Comparison of ENCODE assay signal across 23 cellular contexts in the genomic region with DNA sequence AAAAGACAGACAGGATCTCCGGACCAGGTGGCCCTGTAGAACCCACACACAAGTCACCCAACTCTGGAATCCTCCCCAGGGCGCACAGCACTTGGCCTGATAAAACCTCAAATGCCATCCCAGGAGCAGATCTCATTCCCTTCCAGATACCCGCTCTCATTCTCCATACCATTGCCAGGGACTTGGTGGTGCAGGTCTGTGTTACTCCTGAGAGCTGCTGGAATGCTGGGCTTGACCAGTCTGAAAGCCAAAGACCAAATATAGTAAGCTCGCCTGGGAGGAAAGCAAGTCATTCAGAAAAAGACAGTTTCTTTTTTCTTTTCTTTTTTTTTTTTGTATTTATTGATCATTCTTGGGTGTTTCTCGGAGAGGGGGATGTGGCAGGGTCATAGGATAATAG. TPM values are rescaled to one million over a fixed set of nuclear protein-coding genes. Genes with fewer than 3 reads are reported as not detected.
DNase-seq lines count a peak whose midpoint lies in the region; ATAC-seq and TF ChIP-seq lines count a peak whose summit lies in the region.
"Had no signal": no experiment of that assay in that cellular context is flagged by ENCODE, and none has a peak within 500 bp of the region (broad histone marks: within the 10 kb centered on the region; RNA-seq: fewer than 3 reads in every experiment).

No MANE protein-coding gene starts in this region.

- H3K4me3 Mint-ChIP-seq in Caco-2 (ENCODE audit: unreplicated experiment): no peak overlapping the region
- no peak overlapping the region for H3K4me3 Mint-ChIP-seq in H9
- peak overlapping the region; percentile 31 for H3K4me3 Mint-ChIP-seq in progenitor cell of endocrine pancreas (ENCODE audit: low read depth)
- H3K4me3 Mint-ChIP-seq in naive thymus-derived CD8-positive, alpha-beta T cell: no peak overlapping the region
- H3K4me3 Mint-ChIP-seq: CD14-positive monocyte; CD4-positive, alpha-beta T cell; CD8-positive, alpha-beta memory T cell had no signal

- CTCF ChIA-PET in Caco-2 (lab: Charles Lee): no interaction called here

- H3K36me3 Mint-ChIP-seq in Caco-2 (ENCODE audit: insufficient read depth, unreplicated experiment): no peaks in the 10 kb centered on the region
- peaks cover 9 to 42% (median 32%) of the 10 kb centered on the region in 3 experiments; a peak in 6 of 7 replicates for H3K36me3 Mint-ChIP-seq in H9 (ENCODE audit: insufficient read depth in 1 of 3, low read depth in 3 of 3)
- peaks cover 23% of the 10 kb centered on the region for H3K36me3 Mint-ChIP-seq in progenitor cell of endocrine pancreas (ENCODE audit: insufficient read depth)
- peaks cover 8 to 65% (median 13%) of the 10 kb centered on the region in 3 donors for H3K36me3 Mint-ChIP-seq in naive thymus-derived CD8-positive, alpha-beta T cell

- H3K27me3 Mint-ChIP-seq in Caco-2 (ENCODE audit: insufficient read depth, unreplicated experiment) (no peaks in the 10 kb centered on the region), H9 (ENCODE audit: low read depth) (no peaks in the 10 kb centered on the region), progenitor cell of endocrine pancreas (no peaks in the 10 kb centered on the region)
- no peaks in the 10 kb centered on the region for H3K27me3 Mint-ChIP-seq in naive thymus-derived CD8-positive, alpha-beta T cell
- H3K27me3 Mint-ChIP-seq: CD4-positive, alpha-beta T cell; CD8-positive, alpha-beta memory T cell had no signal

- H3K27ac Mint-ChIP-seq in Caco-2 (ENCODE audit: unreplicated experiment): peak overlapping the region; percentile 60
- H3K27ac Mint-ChIP-seq in H9: no peak overlapping the region
- peak overlapping the region; percentile 92 for H3K27ac Mint-ChIP-seq in progenitor cell of endocrine pancreas
- peak overlapping the region in 1 of 10 donors; percentile 4 for H3K27ac Mint-ChIP-seq in naive thymus-derived CD8-positive, alpha-beta T cell
- H3K27ac Mint-ChIP-seq: CD14-positive monocyte; CD4-positive, alpha-beta T cell had no signal

- no peak for DNase-seq in Caco-2
- DNase-seq in H9: peak; percentile 16
- no peak for DNase-seq in left lung
- DNase-seq in progenitor cell of endocrine pancreas (ENCODE audit: low spot score, unreplicated experiment): no peak
- no peak for DNase-seq in stimulated activated CD4-positive, alpha-beta T cell treated with anti-CD3 and anti-CD28 coated beads, Interleukin-12 subunit alpha, Interleukin-12 subunit beta, amount 100 ng/mL, for 4 hours
- DNase-seq in naive thymus-derived CD8-positive, alpha-beta T cell: no peak
- DNase-seq: 8988T; ACHN; AML-193; BE2C; Calu3; CD4-positive, alpha-beta T cell; CD8-positive, alpha-beta memory T cell; DMS79; EL; GDM1; GOT3; HCEC 1CT had no signal

- H3K27me3 ChIP-seq in Caco-2 (replicated peaks; ENCODE audit: control insufficient read depth, insufficient read depth, low read length): no peaks in the 10 kb centered on the region
- no peaks in the 10 kb centered on the region for H3K27me3 ChIP-seq in H9 (ENCODE audit: insufficient read depth, low read length)
- no peaks in the 10 kb centered on the region for H3K27me3 ChIP-seq in left lung
- H3K27me3 ChIP-seq: BE2C; BLaER1 treated with 17β-estradiol and CSF1 and Interleukin-3, amounts not matched to agents 10 nM and 100 nM had no signal

- no peak overlapping the region for H4K5ac ChIP-seq in H9 (ENCODE audit: insufficient read length, low read depth, low read length)

- H3K4me1 ChIP-seq in Caco-2: peaks cover 18% of the 10 kb centered on the region
- H3K4me1 ChIP-seq in H9 (ENCODE audit: insufficient read depth, low read length): no peaks in the 10 kb centered on the region
- H3K4me1 ChIP-seq in left lung: no peaks in the 10 kb centered on the region
- H3K4me1 ChIP-seq: A549; BE2C; BLaER1 treated with 17β-estradiol and CSF1 and Interleukin-3, amounts not matched to agents 10 nM and 100 nM had no signal

- ATAC-seq in left lung (peak; percentile 73), GM18505 (IDR thresholded peaks at IDR 0.05; ENCODE audit: unreplicated experiment) (no peak)
- ATAC-seq in naive thymus-derived CD8-positive, alpha-beta T cell: no peak
- ATAC-seq: A549, GM12878 had no signal

- no peak overlapping the region for H4K91ac ChIP-seq in H9 (ENCODE audit: insufficient read length, low read depth, low read length)

- no peak overlapping the region for H4K8ac ChIP-seq in H9 (replicated peaks; ENCODE audit: insufficient read length, low read depth, low read length)

- intact Hi-C loops in Caco-2 (cut with micrococcal nuclease; ENCODE audit: unreplicated experiment): no loop called here
- intact Hi-C loops in left lung (cut with DNase I): no loop called here

- TSS peak; percentile 8 for BruUV-seq in Caco-2 (replicated peaks; lab: Mats Ljungman, UMichigan)

- H4K20me1 ChIP-seq in H9 (ENCODE audit: control insufficient read depth, insufficient read depth, insufficient read length): no peaks in the 10 kb centered on the region
- H4K20me1 ChIP-seq: BLaER1 treated with 17β-estradiol and CSF1 and Interleukin-3, amounts not matched to agents 10 nM and 100 nM had no signal

- H2BK5ac ChIP-seq in H9 (ENCODE audit: insufficient read length, low read length): no peak overlapping the region

- no peak overlapping the region for H3T11ph ChIP-seq in H9 (ENCODE audit: low read length)

- H2BK15ac ChIP-seq in H9 (ENCODE audit: low read depth, low read length): no peak overlapping the region

- H2BK120ac ChIP-seq in H9 (ENCODE audit: low read depth, low read length, poor library complexity, severe bottlenecking): no peak overlapping the region

- no peak overlapping the region for H3K18ac ChIP-seq in H9 (ENCODE audit: insufficient read length, low read depth, low read length)

- no peak overlapping the region for H2AK5ac ChIP-seq in H9 (ENCODE audit: insufficient read length, low read length)

- H3K36me3 ChIP-seq in Caco-2 (ENCODE audit: control insufficient read depth, insufficient read depth, low read length) (peaks cover 2% of the 10 kb centered on the region; the same call in 1 of the 2 replicates), left lung (peaks cover 0 to 68% of the 10 kb centered on the region in 2 donors)
- H3K36me3 ChIP-seq: BE2C had no signal

- H3K27ac ChIP-seq in H9 (ENCODE audit: insufficient read length, low read depth, low read length): no peak overlapping the region
- no peak overlapping the region for H3K27ac ChIP-seq in left lung
- H3K27ac ChIP-seq: A549; BLaER1 treated with 17β-estradiol and CSF1 and Interleukin-3, amounts not matched to agents 10 nM and 100 nM had no signal

- TF ChIP-seq POLR2A in GM18505 (IDR thresholded peaks at IDR 0.05; ENCODE audit: borderline replicate concordance, extremely low read depth, insufficient read depth, insufficient read length): no peak

- H3K9me3 ChIP-seq in Caco-2: no peaks in the 10 kb centered on the region
- no peaks in the 10 kb centered on the region for H3K9me3 ChIP-seq in H9 (ENCODE audit: control insufficient read depth, low read depth, low read length)
- H3K9me3 ChIP-seq in left lung: no peaks in the 10 kb centered on the region
- H3K9me3 ChIP-seq: A549; BE2C; BLaER1 treated with 17β-estradiol and CSF1 and Interleukin-3, amounts not matched to agents 10 nM and 100 nM had no signal

- no peak overlapping the region for H2AFZ ChIP-seq in H9 (ENCODE audit: low read length)

- no peaks in the 10 kb centered on the region for H3K9me3 Mint-ChIP-seq in Caco-2 (ENCODE audit: unreplicated experiment)
- H3K9me3 Mint-ChIP-seq in H9: no peaks in the 10 kb centered on the region
- H3K9me3 Mint-ChIP-seq in progenitor cell of endocrine pancreas (ENCODE audit: low read depth): no peaks in the 10 kb centered on the region
- no peaks in the 10 kb centered on the region for H3K9me3 Mint-ChIP-seq in naive thymus-derived CD8-positive, alpha-beta T cell
- H3K9me3 Mint-ChIP-seq: CD4-positive, alpha-beta T cell; CD8-positive, alpha-beta memory T cell had no signal

- no peak overlapping the region for H3K9ac ChIP-seq in H9 (ENCODE audit: extremely low read depth, insufficient read length, low read length)
- H3K9ac ChIP-seq: BLaER1 treated with 17β-estradiol and CSF1 and Interleukin-3, amounts not matched to agents 10 nM and 100 nM had no signal

- H3K4me1 Mint-ChIP-seq in Caco-2 (ENCODE audit: low read depth, unreplicated experiment): peaks cover 10% of the 10 kb centered on the region
- H3K4me1 Mint-ChIP-seq in H9: no peaks in the 10 kb centered on the region
- peaks cover 17% of the 10 kb centered on the region for H3K4me1 Mint-ChIP-seq in progenitor cell of endocrine pancreas (ENCODE audit: low read depth)
- peaks cover 0 to 1% (median 0%) of the 10 kb centered on the region in 4 donors for H3K4me1 Mint-ChIP-seq in naive thymus-derived CD8-positive, alpha-beta T cell
- H3K4me1 Mint-ChIP-seq: CD14-positive monocyte; CD8-positive, alpha-beta memory T cell had no signal

- H3K23ac ChIP-seq in H9 (ENCODE audit: insufficient read length, low read depth, low read length): no peak overlapping the region

- H3K79me1 ChIP-seq in H9 (ENCODE audit: insufficient read depth, low read depth, low read length, poor library complexity, severe bottlenecking): no peaks in the 10 kb centered on the region

- H3K4me2 ChIP-seq in H9 (ENCODE audit: insufficient read depth, insufficient read length, low read length): no peak overlapping the region
- H3K4me2 ChIP-seq: A549; BLaER1 treated with 17β-estradiol and CSF1 and Interleukin-3, amounts not matched to agents 10 nM and 100 nM had no signal

- H3K4me3 ChIP-seq in Caco-2 (ENCODE audit: low read depth, low read length): no peak overlapping the region
- no peak overlapping the region for H3K4me3 ChIP-seq in left lung
- H3K4me3 ChIP-seq: A549; BLaER1 treated with 17β-estradiol and CSF1 and Interleukin-3, amounts not matched to agents 10 nM and 100 nM; GM12878 had no signal

- WGBS in H9 (ENCODE audit: extremely low coverage, insufficient read length, low lambda C conversion rate): no CpG with 5 or more reads among the region's 5 CpGs

- no peak overlapping the region for H3K4ac ChIP-seq in H9 (ENCODE audit: low read depth, low read length)

- TF ChIP-seq CTCF in Caco-2 (IDR thresholded peaks at IDR 0.05; ENCODE audit: insufficient read depth in 1 of 2, low read depth in 1 of 2, low read length in 1 of 2, severe bottlenecking in 1 of 2, unreplicated experiment in 1 of 2): no peak
- TF ChIP-seq CTCF in H9 (conservative IDR thresholded peaks at IDR 0.05): no peak
- no peak for TF ChIP-seq CTCF in left lung (IDR thresholded peaks at IDR 0.05)
- no peak for TF ChIP-seq CTCF in progenitor cell of endocrine pancreas (IDR thresholded peaks at IDR 0.05; ENCODE audit: unreplicated experiment)

- no peaks in the 10 kb centered on the region for H3K23me2 ChIP-seq in H9 (ENCODE audit: insufficient read length, low read depth, low read length, poor library complexity, severe bottlenecking)

- no peak overlapping the region for H2BK20ac ChIP-seq in H9 (ENCODE audit: low read depth, low read length, poor library complexity, severe bottlenecking)

- no peak overlapping the region for H3K14ac ChIP-seq in H9 (ENCODE audit: insufficient read depth, low read length)

- no peak overlapping the region for H2BK12ac ChIP-seq in H9 (ENCODE audit: insufficient read length, low read depth, low read length)

- no peak overlapping the region for H3K56ac ChIP-seq in H9 (ENCODE audit: insufficient read length, low read depth, low read length)

- POLR2A ChIA-PET in Caco-2 (lab: Charles Lee): no interaction called here
- POLR2A ChIA-PET in naive thymus-derived CD8-positive, alpha-beta T cell (lab: Charles Lee): no interaction called here

- H3K79me2 ChIP-seq in H9 (ENCODE audit: insufficient read depth, low read length): no peaks in the 10 kb centered on the region

RNA-seq across cellular contexts. Expression of a gene that starts 10.7 kb away (rescaled TPM):
- total RNA-seq in Caco-2 (2022) (25.5 and 28.6 TPM in 2 replicates), H9 (2021) (21.3 and 24.8 TPM in 2 replicates), left lung (10 to 100 TPM; 16.4 to 19.4 TPM), progenitor cell of endocrine pancreas (40.0 and 44.3 TPM in 2 replicates)
- 10 to 100 TPM; 23.0 to 28.5 TPM for total RNA-seq in naive thymus-derived CD8-positive, alpha-beta T cell
- 10 to 100 TPM; 10.5 to 14.2 (median 13.0) TPM for polyA plus RNA-seq in naive thymus-derived CD8-positive, alpha-beta T cell

RNA-seq across cellular contexts. Expression of a gene that starts 15.8 kb away (rescaled TPM):
- total RNA-seq in Caco-2 (2022) (not detected in 2 replicates), H9 (2021) (not detected in 2 replicates), left lung (not detected), progenitor cell of endocrine pancreas (not detected in 2 replicates)
- not detected for total RNA-seq in naive thymus-derived CD8-positive, alpha-beta T cell
- polyA plus RNA-seq in naive thymus-derived CD8-positive, alpha-beta T cell: not detected
- total RNA-seq: Calu3; CD4-positive, alpha-beta T cell; CD8-positive, alpha-beta memory T cell; GM12878 had no signal
- polyA plus RNA-seq: A549; CD14-positive monocyte; CD8-positive, alpha-beta memory T cell had no signal

RNA-seq across cellular contexts. Expression of a gene that starts 30.0 kb away (rescaled TPM):
- total RNA-seq in Caco-2 (2022) (0.23 and 0.54 TPM in 2 replicates), H9 (2021) (0.11 and 0.17 TPM in 2 replicates), left lung (under 1 TPM in 1 of 2 donors, not detected in 1; 0.24 TPM), progenitor cell of endocrine pancreas (0.16 TPM in 1 of 2 replicates, not detected in the other)
- total RNA-seq in naive thymus-derived CD8-positive, alpha-beta T cell: not detected
- polyA plus RNA-seq in naive thymus-derived CD8-positive, alpha-beta T cell: not detected
- total RNA-seq: Calu3; CD4-positive, alpha-beta T cell; CD8-positive, alpha-beta memory T cell; GM12878 had no signal
- polyA plus RNA-seq: A549; CD8-positive, alpha-beta memory T cell had no signal

RNA-seq across cellular contexts. Expression of a gene that starts 41.6 kb away (rescaled TPM):
- not detected in 2 replicates for total RNA-seq in Caco-2 (2022)
- not detected in 2 replicates for total RNA-seq in H9 (2021)
- not detected for total RNA-seq in left lung
- total RNA-seq in progenitor cell of endocrine pancreas: not detected in 2 replicates
- not detected for total RNA-seq in naive thymus-derived CD8-positive, alpha-beta T cell
- polyA plus RNA-seq in naive thymus-derived CD8-positive, alpha-beta T cell: not detected
- total RNA-seq: Calu3; CD4-positive, alpha-beta T cell; CD8-positive, alpha-beta memory T cell; GM12878 had no signal
- polyA plus RNA-seq: A549; CD14-positive monocyte; CD8-positive, alpha-beta memory T cell had no signal

Comparison
In these comparisons a context has a peak if more than half of its experiments do, and no peak if none do; other contexts are left out.
1. H3K27ac Mint-ChIP-seq: peak in Caco-2 (single experiment) and progenitor cell of endocrine pancreas (single experiment); none in H9 (0 of 3).